32 cellular contexts compared by ENCODE assay signal in the genomic region with DNA sequence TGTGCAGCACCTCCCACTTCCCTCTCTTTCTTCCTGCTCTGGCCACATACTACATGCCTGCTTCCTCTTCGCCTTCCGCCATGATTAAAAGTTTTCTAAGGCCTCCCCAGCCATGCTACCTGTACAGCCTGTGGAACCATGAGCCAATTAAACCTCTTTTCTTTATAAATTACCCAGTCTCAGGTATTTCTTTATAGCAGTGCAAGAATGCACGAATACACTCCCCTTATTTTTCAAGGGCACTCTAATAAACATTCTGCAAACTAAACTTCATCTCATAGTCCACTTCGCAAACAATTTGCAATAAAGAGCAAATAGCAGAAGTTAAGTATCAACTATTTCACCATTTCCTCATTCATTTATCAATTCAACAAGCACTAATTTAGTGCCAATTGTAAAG.
"Had no signal": no experiment of that assay in that cellular context is flagged by ENCODE, and none has a peak within 500 bp of the region (broad histone marks: within the 10 kb centered on the region; RNA-seq: fewer than 3 reads in every experiment).

No MANE protein-coding gene starts in this region.

- H3K4me1 ChIP-seq: adrenal gland, ascending aorta, body of pancreas, breast epithelium had no signal

- H3K9me3 ChIP-seq: adrenal gland, ascending aorta, body of pancreas, breast epithelium had no signal

- H3K27me3 ChIP-seq: adrenal gland, ascending aorta, body of pancreas, brain microvascular endothelial cell, breast epithelium, cardiac muscle cell had no signal

- H3K36me3 ChIP-seq: adrenal gland, ascending aorta, brain microvascular endothelial cell, breast epithelium, cardiac muscle cell had no signal

- H3K27ac ChIP-seq: adrenal gland, ascending aorta, body of pancreas, brain microvascular endothelial cell, breast epithelium, cardiac muscle cell had no signal

- H3K4me3 ChIP-seq: adrenal gland, ascending aorta, body of pancreas, breast epithelium, cardiac muscle cell had no signal

- DNase-seq: activated effector memory CD4-positive, alpha-beta T cell treated with anti-CD3 and anti-CD28 coated beads, Interleukin-2, amount 50 U/mL, for 16 hours; activated effector memory CD4-positive, alpha-beta T cell treated with Interleukin-2 at 50 U/mL for 16 hours; activated gamma-delta T cell; activated gamma-delta T cell treated with Interleukin-2 at 50 U/mL for 16 hours; activated naive CD4-positive, alpha-beta T cell; activated naive CD4-positive, alpha-beta T cell treated with anti-CD3 and anti-CD28 coated beads for 36 hours; activated naive CD4-positive, alpha-beta T cell treated with anti-CD3 and anti-CD28 coated beads, Interleukin-2, amount 10 ng/mL, durations not matched to agents 7 days and 5 days; activated naive CD4-positive, alpha-beta T cell treated with anti-CD3 and anti-CD28 coated beads, Interleukin-2, amount 50 U/mL, for 16 hours; activated naive CD4-positive, alpha-beta T cell treated with Interleukin-2 at 50 U/mL for 16 hours; activated naive CD8-positive, alpha-beta T cell treated with anti-CD3 and anti-CD28 coated beads for 36 hours; activated naive CD8-positive, alpha-beta T cell treated with anti-CD3 and anti-CD28 coated beads, Interleukin-2, amount 10 ng/mL, durations not matched to agents 7 days and 5 days; activated naive CD8-positive, alpha-beta T cell treated with anti-CD3 and anti-CD28 coated beads, Interleukin-2, amount 50 U/mL, for 24 hours; activated T-cell treated with anti-CD3 and anti-CD28 coated beads for 4 hours; activated T-cell treated with anti-CD3 and anti-CD28 coated beads, Interleukin-2, amount 50 U/mL, for 1 hour; activated T-cell treated with anti-CD3 and anti-CD28 coated beads, Interleukin-2, amount 50 U/mL, for 24 hours; activated T-cell treated with anti-CD3 and anti-CD28 coated beads, Interleukin-2, amount 50 U/mL, for 4 hours; activated T-cell treated with anti-CD3 and anti-CD28 coated beads, Interleukin-2, amount 50 U/mL, for 48 hours; activated T-cell treated with anti-CD3 and anti-CD28 coated beads, Interleukin-2, amount 50 U/mL, for 72 hours; adrenal gland; amniotic stem cell; amygdala; aorta; body of pancreas; brain microvascular endothelial cell; caudate nucleus; central memory CD4-positive, alpha-beta T cell; cerebellar nuclear complex had no signal

- ATAC-seq: activated naive CD4-positive, alpha-beta T cell treated with anti-CD3 and anti-CD28 coated beads, Interleukin-2, amount 50 U/mL, for 72 hours; activated naive CD8-positive, alpha-beta T cell treated with anti-CD3 and anti-CD28 coated beads, Interleukin-2, amount 50 U/mL, for 24 hours; activated T-cell treated with anti-CD3 and anti-CD28 coated beads, Interleukin-2, amount 50 U/mL, for 4 hours; activated T-cell treated with anti-CD3 and anti-CD28 coated beads, Interleukin-2, amount 50 U/mL, for 72 hours; activated T-helper 17 cell treated with anti-CD3 and anti-CD28 coated beads, Interleukin-2, amount 50 U/mL, for 72 hours; body of pancreas had no signal
